ENCODE assay signal across 4 cellular contexts in genomic region chr10:15020966-15021365, GRCh38. TPM values are rescaled to one million over a fixed set of nuclear protein-coding genes. Genes with fewer than 3 reads are reported as not detected.
"Had no signal": no experiment of that assay in that cellular context is flagged by ENCODE, and none has a peak within 500 bp of the region (broad histone marks: within the 10 kb centered on the region; RNA-seq: fewer than 3 reads in every experiment).

No MANE protein-coding gene starts in this region.

RNA-seq across cellular contexts. Expression of gene OLAH, which starts 22.8 kb away (rescaled TPM):
- total RNA-seq: cardiac septum, colonic mucosa, pancreas, ureter had no signal
- polyA plus RNA-seq: pancreas had no signal
